ENCODE assay signal across 13 cellular contexts in the genomic region with DNA sequence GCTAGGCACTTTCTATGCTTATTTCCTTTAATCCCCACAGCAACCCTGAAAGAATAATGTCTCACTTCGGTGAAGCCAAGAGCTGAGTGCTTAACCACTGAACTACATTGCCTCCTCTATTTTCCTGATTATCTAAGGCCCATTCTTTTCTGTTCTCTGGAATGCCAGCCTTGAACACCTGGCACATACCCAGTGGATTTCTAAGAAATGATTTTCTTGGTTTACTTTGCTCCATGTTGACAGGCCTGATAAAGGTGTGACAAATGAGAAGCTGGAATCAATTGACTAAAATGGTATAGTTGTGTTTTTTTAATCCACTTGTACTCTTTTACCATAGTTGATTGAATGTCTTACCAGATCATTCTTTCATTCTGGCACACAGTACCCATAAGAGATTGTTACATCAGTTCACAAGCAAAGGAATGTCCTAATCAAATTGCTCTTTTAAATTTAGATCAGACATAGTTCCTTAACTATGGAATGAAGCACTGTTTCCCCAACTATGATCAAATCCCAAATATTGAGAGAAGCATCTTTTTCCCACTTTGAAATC.
"Had no signal": no experiment of that assay in that cellular context is flagged by ENCODE, and none has a peak within 500 bp of the region (broad histone marks: within the 10 kb centered on the region; RNA-seq: fewer than 3 reads in every experiment).

No MANE protein-coding gene starts in this region.

- H3K4me1 ChIP-seq: uterus had no signal

- H3K27me3 ChIP-seq: cardiac muscle cell, dorsolateral prefrontal cortex, gastroesophageal sphincter, heart right ventricle, sigmoid colon, spleen, uterus had no signal

- H3K27ac ChIP-seq: cardiac muscle cell, dorsolateral prefrontal cortex, gastroesophageal sphincter, heart right ventricle, sigmoid colon, spleen, uterus had no signal

- H3K4me3 ChIP-seq: cardiac muscle cell, gastroesophageal sphincter, lung, sigmoid colon, spleen, uterus had no signal

- H3K36me3 ChIP-seq: cardiac muscle cell, gastroesophageal sphincter, heart right ventricle, sigmoid colon, spleen, uterus had no signal

- DNase-seq: activated CD8-positive, alpha-beta memory T cell treated with anti-CD3 and anti-CD28 coated beads, Interleukin-2, amount 50 U/mL, for 4 hours; dorsolateral prefrontal cortex; endodermal cell; heart right ventricle; natural killer cell; sigmoid colon; spleen; stimulated activated CD4-positive, alpha-beta T cell treated with anti-CD3 and anti-CD28 coated beads, Interleukin-1b, Interleukin-23, amount 100 ng/mL, for 48 hours; T-helper 17 cell; uterus had no signal

- H3K9me3 ChIP-seq: gastroesophageal sphincter, heart right ventricle, sigmoid colon, spleen, uterus had no signal
